Comparison of ENCODE assay signal across 8 cellular contexts in genomic region chr2:37344453-37345361, GRCh38. TPM values are rescaled to one million over a fixed set of nuclear protein-coding genes. Genes with fewer than 3 reads are reported as not detected.
DNase-seq lines count a peak whose midpoint lies in the region; ATAC-seq and TF ChIP-seq lines count a peak whose summit lies in the region.

Gene QPCT (plus strand): TSS chr2:37344630. CDS start chr2:37344732, 102 bp downstream.

- no peaks in the 10 kb centered on the region for H3K27me3 ChIP-seq in right cardiac atrium (ENCODE audit: control insufficient read depth, insufficient read depth)

- H3K36me3 Mint-ChIP-seq in activated naive CD8-positive, alpha-beta T cell treated with anti-CD3 and anti-CD28 coated beads, Interleukin-2, amount 10 ng/mL, durations not matched to agents 7 days and 5 days = no peaks in the 10 kb centered on the region

- 2% methylated on average over 73 of the region's 73 CpGs for WGBS in right cardiac atrium

- peak within 1 kb of the TSS; percentile 12 for H3K27ac ChIP-seq in right cardiac atrium (ENCODE audit: low read length)

- peaks cover 8% of the 10 kb centered on the region for H3K4me1 Mint-ChIP-seq in activated naive CD8-positive, alpha-beta T cell treated with anti-CD3 and anti-CD28 coated beads, Interleukin-2, amount 10 ng/mL, durations not matched to agents 7 days and 5 days

- CTCF ChIA-PET in HEK293T (lab: Yijun Ruan, JAX) = no interaction called here

- no peaks in the 10 kb centered on the region for H3K9me3 Mint-ChIP-seq in activated naive CD8-positive, alpha-beta T cell treated with anti-CD3 and anti-CD28 coated beads, Interleukin-2, amount 10 ng/mL, durations not matched to agents 7 days and 5 days

- POLR2A ChIA-PET in HEK293T (lab: Yijun Ruan, JAX) = interaction anchor here (1.2 kb wide), 1 partner anchor 31 kb away, joined by 4 read pairs; no protein-coding TSS in a partner anchor
- POLR2A ChIA-PET in activated naive CD8-positive, alpha-beta T cell treated with anti-CD3 and anti-CD28 coated beads, Interleukin-2, amount 10 ng/mL, durations not matched to agents 7 days and 5 days (lab: Charles Lee) = interaction anchor here (0.6 kb wide), 1 partner anchor 14 kb away, joined by 3 read pairs; no protein-coding TSS in a partner anchor

- intact Hi-C loops in right cardiac atrium (cut with DNase I) (no loop called here), sciatic nerve (cut with DNase I) (no loop called here)

- H3K9me3 ChIP-seq in right cardiac atrium (ENCODE audit: control insufficient read depth, low read length) = no peaks in the 10 kb centered on the region

- peaks cover 70% of the 10 kb centered on the region for H3K27me3 Mint-ChIP-seq in activated naive CD8-positive, alpha-beta T cell treated with anti-CD3 and anti-CD28 coated beads, Interleukin-2, amount 10 ng/mL, durations not matched to agents 7 days and 5 days

- DNase-seq in COLO668 (lab: John Stamatoyannopoulos, UW; ENCODE audit: unreplicated experiment) = peak; percentile 83
- peak; percentile 63 for DNase-seq in HEK293T (ENCODE audit: extremely low spot score)
- DNase-seq in SK-MEL-5 (ENCODE audit: low read depth, low spot score) = peak; percentile 81
- DNase-seq in activated naive CD8-positive, alpha-beta T cell treated with anti-CD3 and anti-CD28 coated beads, Interleukin-2, amount 10 ng/mL, durations not matched to agents 7 days and 5 days = peak; percentile 70
- DNase-seq in right cardiac atrium = peak; percentile 49 to 78 (median 76)
- peak; percentile 76 for DNase-seq in sciatic nerve (ENCODE audit: low spot score)
- DNase-seq in amniotic stem cell (lab: John Stamatoyannopoulos, UW) = no peak

- peak within 1 kb of the TSS; percentile 50 for H3K4me3 ChIP-seq in right cardiac atrium (ENCODE audit: low read length)

- H3K4me3 Mint-ChIP-seq in activated naive CD8-positive, alpha-beta T cell treated with anti-CD3 and anti-CD28 coated beads, Interleukin-2, amount 10 ng/mL, durations not matched to agents 7 days and 5 days = peak within 1 kb of the TSS; percentile 71

- H3K27ac Mint-ChIP-seq in activated naive CD8-positive, alpha-beta T cell treated with anti-CD3 and anti-CD28 coated beads, Interleukin-2, amount 10 ng/mL, durations not matched to agents 7 days and 5 days = peak within 1 kb of the TSS; percentile 17

- H3K4me1 ChIP-seq in right cardiac atrium (ENCODE audit: control insufficient read depth, insufficient read depth, low read length) = no peaks in the 10 kb centered on the region

- in situ Hi-C loops in SK-MEL-5 (cut with HindIII; ENCODE audit: low pct_unique_long_range_greater_than_20kb, low sequenced_read_pairs) = no loop called here

- peak; percentile 80 for ATAC-seq in activated naive CD8-positive, alpha-beta T cell treated with anti-CD3 and anti-CD28 coated beads, Interleukin-2, amount 10 ng/mL, durations not matched to agents 7 days and 5 days (ENCODE audit: low read depth)
- ATAC-seq in right cardiac atrium (peak; percentile 82), sciatic nerve (peak; percentile 87), GM21528 (IDR thresholded peaks at IDR 0.05; ENCODE audit: low FRiP score, unreplicated experiment) (no peak)

TF ChIP-seq in HEK293T, 16 proteins besides CTCF, POLR2A, EP300 and RAD21:
- TF ChIP-seq FOXM1 (IDR thresholded peaks at IDR 0.05; ENCODE audit: borderline replicate concordance) (no peak), L3MBTL2 (conservative IDR thresholded peaks at IDR 0.05) (peak; percentile 69; the same call in 1 of the 2 replicates)

RNA-seq across cellular contexts. Expression of gene QPCT, which starts in this region (rescaled TPM):
- total RNA-seq in SK-MEL-5 (2014; rRNA removed; shearing (Covaris generic)) = 2,187 and 2,298 TPM in 2 replicates
- 1,483 and 1,520 TPM in 2 replicates for polyA plus RNA-seq in SK-MEL-5 (2015; cell fraction: cytosol; rRNA removed)
- polyA plus RNA-seq in SK-MEL-5 (2015; cell fraction: nucleus; rRNA removed) = 229 and 235 TPM in 2 replicates
- 1 to 10 TPM in 1 of 2 experiments, under 1 TPM in 1; 0.50 to 1.1 TPM for total RNA-seq in activated naive CD8-positive, alpha-beta T cell treated with anti-CD3 and anti-CD28 coated beads, Interleukin-2, amount 10 ng/mL, durations not matched to agents 7 days and 5 days
- total RNA-seq in right cardiac atrium = 1 to 10 TPM; 1.7 to 7.3 (median 2.3) TPM
- 3.1 TPM for polyA plus RNA-seq in right cardiac atrium
- 4.8 TPM for total RNA-seq in sciatic nerve

Comparison
In these comparisons a context has a peak if more than half of its experiments do, and no peak if none do; other contexts are left out.
1. RNA of gene QPCT (total RNA-seq): 2,187 to 2,298 TPM in SK-MEL-5; 4.8 TPM in sciatic nerve (single experiment), 1.7 to 7.3 TPM in right cardiac atrium and 0.50 to 1.1 TPM in activated naive CD8-positive, alpha-beta T cell treated with anti-CD3 and anti-CD28 coated beads, Interleukin-2, amount 10 ng/mL, durations not matched to agents 7 days and 5 days; every median in the first group is over 100 times any median in the second.